ENCODE assay signal across 21 cellular contexts in the genomic region with DNA sequence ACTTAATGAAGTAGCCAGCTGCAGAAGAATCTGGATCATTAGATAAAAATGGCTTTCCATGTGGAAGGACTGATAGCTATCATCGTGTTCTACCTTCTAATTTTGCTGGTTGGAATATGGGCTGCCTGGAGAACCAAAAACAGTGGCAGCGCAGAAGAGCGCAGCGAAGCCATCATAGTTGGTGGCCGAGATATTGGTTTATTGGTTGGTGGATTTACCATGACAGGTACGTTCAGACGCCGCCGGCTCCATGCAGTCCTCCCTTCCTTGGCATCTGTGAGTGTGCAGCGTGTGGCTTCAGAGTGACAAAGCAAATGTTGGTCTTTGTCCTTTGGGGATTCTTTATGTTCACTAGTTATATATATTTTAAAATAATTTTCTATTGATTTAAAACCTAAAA. TPM values are rescaled to one million over a fixed set of nuclear protein-coding genes. Genes with fewer than 3 reads are reported as not detected.
"Had no signal": no experiment of that assay in that cellular context is flagged by ENCODE, and none has a peak within 500 bp of the region (broad histone marks: within the 10 kb centered on the region; RNA-seq: fewer than 3 reads in every experiment).

No MANE protein-coding gene starts in this region.

- H3K9ac ChIP-seq: KMS-11 had no signal

- H3K4me2 ChIP-seq: KMS-11 had no signal

- H3K4me1 Mint-ChIP-seq: IgD-negative memory B cell had no signal

- H3K4me3 ChIP-seq: K562 had no signal

- H3K27ac ChIP-seq: KMS-11, RWPE1 had no signal

- H3K4me3 Mint-ChIP-seq: IgD-negative memory B cell had no signal

- H3K36me3 Mint-ChIP-seq: IgD-negative memory B cell had no signal

- DNase-seq: Kasumi-1, MM.1S, NCI-H1092 treated with DMSO at 0.1 percent for 48 hours, NCI-H1436, NCI-H187, NCI-H2029, NCI-H2171 treated with DMSO at 0.1 percent for 48 hours, NCI-H345, NCI-H446 treated with DMSO at 0.1 percent for 48 hours, NCI-H510A treated with DMSO at 0.1 percent for 48 hours, NCI-H526, SHP77 had no signal

- ATAC-seq: HepG2, K562, SK-N-SH treated with all-trans-retinoic acid at 6 μM for 48 hours had no signal

- H3K27ac Mint-ChIP-seq: IgD-negative memory B cell had no signal

RNA-seq across cellular contexts. Expression of a gene that starts 1.8 kb away (rescaled TPM):
- total RNA-seq: HepG2, HT1080, K562, M059J, SK-MEL-5 had no signal
- polyA plus RNA-seq: HepG2, IgD-negative memory B cell, K562 had no signal
